8 cellular contexts compared by ENCODE assay signal in genomic region chr11:124674571-124674970, GRCh38. TPM values are rescaled to one million over a fixed set of nuclear protein-coding genes. Genes with fewer than 3 reads are reported as not detected.
DNase-seq lines count a peak whose midpoint lies in the region; ATAC-seq and TF ChIP-seq lines count a peak whose summit lies in the region.

No MANE protein-coding gene starts in this region.

- H3K9ac ChIP-seq in NT2/D1 (ENCODE audit: insufficient read length, low read depth) (peak overlapping the region; percentile 64), endocrine pancreas (ENCODE audit: control insufficient read depth, insufficient read depth, low read length) (no peak overlapping the region)

- ATAC-seq in GM19328 (IDR thresholded peaks at IDR 0.05; ENCODE audit: unreplicated experiment) = no peak

- H3K4me1 Mint-ChIP-seq in CD4-positive, alpha-beta memory T cell = peaks cover 16 to 43% (median 32%) of the 10 kb centered on the region in 4 donors
- peaks cover 12% of the 10 kb centered on the region for H3K4me1 Mint-ChIP-seq in osteocyte (ENCODE audit: unreplicated experiment)

- DNase-seq in CD4-positive, alpha-beta memory T cell = no peak
- DNase-seq in NT2/D1 (ENCODE audit: low read depth, low spot score) (no peak), osteocyte (ENCODE audit: extremely low spot score, unreplicated experiment) (no peak), NCI-H1694 (lab: John Stamatoyannopoulos, UW) (no peak)
- no peak for DNase-seq in stimulated activated CD4-positive, alpha-beta T cell treated with anti-CD3 and anti-CD28 coated beads, Interleukin-12 subunit alpha, Interleukin-12 subunit beta, amount 100 ng/mL, for 4 hours
- DNase-seq in stimulated activated naive CD4-positive, alpha-beta T cell treated with Interleukin-2 at 50 U/mL for 16 hours (lab: John Stamatoyannopoulos, UW) = no peak

- TF ChIP-seq CTCF in osteocyte (IDR thresholded peaks at IDR 0.05) = no peak

- H3K4me3 ChIP-seq in CD4-positive, alpha-beta memory T cell (ENCODE audit: low read length in 2 of 2) = peak overlapping the region; percentile 24 to 73
- peak overlapping the region; percentile 77 for H3K4me3 ChIP-seq in NT2/D1 (ENCODE audit: insufficient read length, low read depth)
- H3K4me3 ChIP-seq in endocrine pancreas (ENCODE audit: control insufficient read depth, insufficient read depth, low read length) = peak overlapping the region; percentile 58

- H3K27me3 Mint-ChIP-seq in CD4-positive, alpha-beta memory T cell = no peaks in the 10 kb centered on the region
- H3K27me3 Mint-ChIP-seq in osteocyte (ENCODE audit: unreplicated experiment) = no peaks in the 10 kb centered on the region

- peaks cover 5% of the 10 kb centered on the region for H3K27me3 ChIP-seq in CD4-positive, alpha-beta memory T cell (ENCODE audit: insufficient read depth, low read length)
- H3K27me3 ChIP-seq in NT2/D1 (ENCODE audit: insufficient read depth, insufficient read length) = peaks cover 10% of the 10 kb centered on the region
- H3K27me3 ChIP-seq in endocrine pancreas (ENCODE audit: control insufficient read depth, insufficient read depth, low read length) = no peaks in the 10 kb centered on the region

- intact Hi-C loops in CD4-positive, alpha-beta memory T cell (cut with micrococcal nuclease) = loop anchor here (5.0 kb wide), 2 partner anchors 278 to 1388 kb away; partner anchors contain the start of genes CCDC15 and CDON

- peaks cover 0 to 4% (median 0%) of the 10 kb centered on the region in 8 donors for H3K9me3 Mint-ChIP-seq in CD4-positive, alpha-beta memory T cell
- no peaks in the 10 kb centered on the region for H3K9me3 Mint-ChIP-seq in osteocyte (ENCODE audit: unreplicated experiment)

- H3K4me3 Mint-ChIP-seq in CD4-positive, alpha-beta memory T cell = peak overlapping the region; percentile 90 to 95 (median 91)
- H3K4me3 Mint-ChIP-seq in osteocyte (ENCODE audit: unreplicated experiment) = peak overlapping the region; percentile 93

- no peaks in the 10 kb centered on the region for H3K9me3 ChIP-seq in CD4-positive, alpha-beta memory T cell (ENCODE audit: control insufficient read depth in 1 of 2, low read length in 2 of 2)
- H3K9me3 ChIP-seq in NT2/D1 (ENCODE audit: insufficient read depth, low read length) (no peaks in the 10 kb centered on the region), endocrine pancreas (ENCODE audit: control insufficient read depth, low read length) (no peaks in the 10 kb centered on the region)

- POLR2A ChIA-PET in CD4-positive, alpha-beta memory T cell (lab: Charles Lee; ENCODE audit: partially characterized antibody) = interaction anchor here (1.2 to 2.8 kb wide), 3 partner anchors 71 to 279 kb away, joined by 4 to 40 read pairs (median 25); partner anchors contain the start of gene MSANTD2

- H3K4me1 ChIP-seq in CD4-positive, alpha-beta memory T cell (ENCODE audit: insufficient read depth, low read length) = peaks cover 38% of the 10 kb centered on the region
- H3K4me1 ChIP-seq in NT2/D1 (ENCODE audit: insufficient read depth, insufficient read length) (no peaks in the 10 kb centered on the region), endocrine pancreas (ENCODE audit: control insufficient read depth, insufficient read depth, low read length) (no peaks in the 10 kb centered on the region)

- no peaks in the 10 kb centered on the region for H3K36me3 ChIP-seq in CD4-positive, alpha-beta memory T cell (ENCODE audit: insufficient read depth, low read length)
- H3K36me3 ChIP-seq in NT2/D1 (ENCODE audit: insufficient read depth, insufficient read length, low read length) (no peaks in the 10 kb centered on the region), endocrine pancreas (ENCODE audit: control insufficient read depth, insufficient read depth, low read length) (no peaks in the 10 kb centered on the region)

- H3K27ac Mint-ChIP-seq in CD4-positive, alpha-beta memory T cell = peak overlapping the region; percentile 98 to 99 (median 99)
- H3K27ac Mint-ChIP-seq in osteocyte (ENCODE audit: unreplicated experiment) = peak overlapping the region; percentile 98

- CTCF ChIA-PET in CD4-positive, alpha-beta memory T cell (lab: Charles Lee; ENCODE audit: partially characterized antibody) = interaction anchor here (2.7 to 6.6 kb wide), 2 partner anchors 71 to 93 kb away, joined by 17 to 224 read pairs; partner anchors contain the start of gene ESAM

- peaks cover 0 to 4% of the 10 kb centered on the region in 2 donors for H3K36me3 Mint-ChIP-seq in CD4-positive, alpha-beta memory T cell
- H3K36me3 Mint-ChIP-seq in osteocyte (ENCODE audit: unreplicated experiment) = no peaks in the 10 kb centered on the region

- H3K27ac ChIP-seq in CD4-positive, alpha-beta memory T cell (ENCODE audit: low read depth, low read length) = peak overlapping the region; percentile 66

RNA-seq across cellular contexts. Expression of gene SPA17, which starts 0.9 kb away (rescaled TPM):
- under 1 TPM; 0.55 to 0.81 TPM for total RNA-seq in CD4-positive, alpha-beta memory T cell
- polyA plus RNA-seq in CD4-positive, alpha-beta memory T cell = under 1 TPM; 0.64 to 0.72 TPM
- total RNA-seq in osteocyte = 3.7 and 4.7 TPM in 2 replicates

RNA-seq across cellular contexts. Expression of gene SIAE, which starts 1.0 kb away (rescaled TPM):
- total RNA-seq in CD4-positive, alpha-beta memory T cell = 1 to 10 TPM; 4.2 to 4.8 TPM
- polyA plus RNA-seq in CD4-positive, alpha-beta memory T cell = 1 to 10 TPM; 2.8 to 6.8 TPM
- 13.8 and 18.5 TPM in 2 replicates for total RNA-seq in osteocyte

RNA-seq across cellular contexts. Expression of gene TBRG1, which starts 51.9 kb away (rescaled TPM):
- 10 to 100 TPM; 69.3 to 75.8 TPM for total RNA-seq in CD4-positive, alpha-beta memory T cell
- 10 to 100 TPM; 34.6 to 42.3 TPM for polyA plus RNA-seq in CD4-positive, alpha-beta memory T cell
- 34.8 and 37.4 TPM in 2 replicates for total RNA-seq in osteocyte
